ENCODE assay signal across 1 cellular context in the genomic region with DNA sequence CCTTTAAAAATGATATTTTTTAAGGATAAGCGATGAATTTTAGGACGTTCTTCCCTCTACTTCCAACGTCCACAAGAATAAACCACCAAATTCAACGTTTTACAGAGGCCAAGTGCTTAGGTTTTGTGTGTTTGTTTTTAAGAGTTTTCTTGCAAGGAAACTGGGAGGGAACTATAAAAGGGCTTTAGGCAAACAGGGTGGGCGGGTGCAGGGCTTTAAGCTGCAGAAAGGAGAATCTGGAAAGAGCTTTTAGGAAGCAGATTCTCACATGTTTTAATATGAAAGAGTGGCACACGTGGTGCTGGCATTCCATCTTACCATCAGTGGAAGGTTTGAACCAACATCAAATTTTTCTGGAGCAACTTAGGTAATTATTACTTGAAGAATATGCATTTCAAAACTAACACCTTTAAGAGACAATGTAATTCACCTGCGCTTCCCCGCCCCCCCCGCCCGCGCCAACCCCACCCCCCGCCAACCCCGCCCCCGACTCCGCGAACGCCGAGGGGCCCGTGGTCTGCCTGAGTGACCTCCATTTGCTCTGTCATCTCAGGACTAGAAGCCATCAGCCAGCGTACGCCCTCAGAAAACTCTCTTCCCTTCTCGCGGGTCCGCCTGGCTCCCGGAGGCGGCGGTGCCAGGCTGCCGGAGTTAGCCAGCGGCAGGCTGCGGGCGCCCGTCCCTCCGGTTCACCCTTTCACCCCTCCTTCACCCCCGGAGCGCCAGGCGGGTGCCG.
TF ChIP-seq lines count a peak whose summit lies in the region.

No MANE protein-coding gene starts in this region.

TF ChIP-seq in endothelial cell of umbilical vein, 7 proteins besides CTCF, POLR2A, EP300 and RAD21:
- TF ChIP-seq POLR2AphosphoS5 (IDR thresholded peaks at IDR 0.05; ENCODE audit: insufficient read depth, low read depth, low read length) (no peak), EZH2 (IDR thresholded peaks at IDR 0.05; ENCODE audit: borderline replicate concordance, low read depth, low read length, severe bottlenecking) (no peak), JUN (IDR thresholded peaks at IDR 0.05; ENCODE audit: borderline replicate concordance, insufficient read depth, insufficient read length, low read depth) (no peak), MYC (IDR thresholded peaks at IDR 0.05; ENCODE audit: low read depth, low read length) (no peak), FOS (IDR thresholded peaks at IDR 0.05; ENCODE audit: borderline replicate concordance, insufficient read depth, low read length) (no peak), GATA2 (IDR thresholded peaks at IDR 0.05; ENCODE audit: insufficient read depth, insufficient read length, low read depth, low read length) (no peak)
- TF ChIP-seq, protein P1, sequence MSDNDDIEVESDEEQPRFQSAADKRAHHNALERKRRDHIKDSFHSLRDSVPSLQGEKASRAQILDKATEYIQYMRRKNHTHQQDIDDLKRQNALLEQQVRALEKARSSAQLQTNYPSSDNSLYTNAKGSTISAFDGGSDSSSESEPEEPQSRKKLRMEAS (IDR thresholded peaks at IDR 0.05; ENCODE audit: insufficient read depth, insufficient read length): no peak
